17 cellular contexts compared by ENCODE assay signal in genomic region chr5:44842491-44843282, GRCh38.
"Had no signal": no experiment of that assay in that cellular context is flagged by ENCODE, and none has a peak within 500 bp of the region (broad histone marks: within the 10 kb centered on the region; RNA-seq: fewer than 3 reads in every experiment).

No MANE protein-coding gene starts in this region.

- ATAC-seq: activated T-cell treated with anti-CD3 and anti-CD28 coated beads, Interleukin-2, amount 50 U/mL, for 72 hours; heart right ventricle; left cardiac atrium; lower lobe of right lung; natural killer cell treated with Interleukin-12 subunit alpha and Interleukin-12 subunit beta and Interleukin-15 and Interleukin-18, amount 100 ng/mL, for 72 hours; stimulated activated naive B cell treated with anti-CD40 and anti-IgM and Interleukin-4, amounts not matched to agents 10 μg/mL and 1 μg/mL and 100 μg/mL, for 72 hours; upper lobe of right lung had no signal

- H3K4me1 Mint-ChIP-seq: stimulated activated naive B cell treated with anti-CD40 and anti-IgM and Interleukin-4, amounts not matched to agents 10 μg/mL and 1 μg/mL and 100 μg/mL, for 72 hours had no signal

- DNase-seq: activated CD4-positive, alpha-beta T cell treated with anti-CD3 and anti-CD28 coated beads for 1 hour; activated CD8-positive, alpha-beta memory T cell treated with anti-CD3 and anti-CD28 coated beads for 24 hours; activated effector memory CD4-positive, alpha-beta T cell treated with anti-CD3 and anti-CD28 coated beads, Interleukin-2, amount 50 U/mL, for 16 hours; activated naive CD4-positive, alpha-beta T cell treated with anti-CD3 and anti-CD28 coated beads, Interleukin-2, amount 50 U/mL, for 16 hours; activated T-cell treated with anti-CD3 and anti-CD28 coated beads, Interleukin-2, amount 50 U/mL, for 72 hours; aorta; brain microvascular endothelial cell; central memory CD4-positive, alpha-beta T cell; colonic mucosa; erythroblast; foreskin melanocyte; heart right ventricle; left cardiac atrium; lower lobe of right lung; stimulated activated naive B cell treated with anti-CD40 and anti-IgM and Interleukin-4, amounts not matched to agents 10 μg/mL and 1 μg/mL and 100 μg/mL, for 72 hours; upper lobe of right lung had no signal

- H3K27me3 Mint-ChIP-seq: natural killer cell treated with Interleukin-12 subunit alpha and Interleukin-12 subunit beta and Interleukin-15 and Interleukin-18, amount 100 ng/mL, for 72 hours; stimulated activated naive B cell treated with anti-CD40 and anti-IgM and Interleukin-4, amounts not matched to agents 10 μg/mL and 1 μg/mL and 100 μg/mL, for 72 hours had no signal

- H3K4me3 Mint-ChIP-seq: activated T-cell treated with anti-CD3 and anti-CD28 coated beads, Interleukin-2, amount 50 U/mL, for 72 hours; natural killer cell treated with Interleukin-12 subunit alpha and Interleukin-12 subunit beta and Interleukin-15 and Interleukin-18, amount 100 ng/mL, for 72 hours; stimulated activated naive B cell treated with anti-CD40 and anti-IgM and Interleukin-4, amounts not matched to agents 10 μg/mL and 1 μg/mL and 100 μg/mL, for 72 hours had no signal

- H3K27ac Mint-ChIP-seq: activated T-cell treated with anti-CD3 and anti-CD28 coated beads, Interleukin-2, amount 50 U/mL, for 72 hours; natural killer cell treated with Interleukin-12 subunit alpha and Interleukin-12 subunit beta and Interleukin-15 and Interleukin-18, amount 100 ng/mL, for 72 hours; stimulated activated naive B cell treated with anti-CD40 and anti-IgM and Interleukin-4, amounts not matched to agents 10 μg/mL and 1 μg/mL and 100 μg/mL, for 72 hours had no signal
